Comparison of ENCODE assay signal across 19 cellular contexts in genomic region chr3:111956995-111957736, GRCh38. TPM values are rescaled to one million over a fixed set of nuclear protein-coding genes. Genes with fewer than 3 reads are reported as not detected.
DNase-seq lines count a peak whose midpoint lies in the region; ATAC-seq and TF ChIP-seq lines count a peak whose summit lies in the region.
"Had no signal": no experiment of that assay in that cellular context is flagged by ENCODE, and none has a peak within 500 bp of the region (broad histone marks: within the 10 kb centered on the region; RNA-seq: fewer than 3 reads in every experiment).

No MANE protein-coding gene starts in this region.

- no peak overlapping the region for H3K4me2 ChIP-seq in PC-3 (ENCODE audit: low read length)

- H3K9ac ChIP-seq in PC-3 (ENCODE audit: low read length): no peak overlapping the region

- H4K20me1 ChIP-seq in PC-3 (ENCODE audit: low read length): no peaks in the 10 kb centered on the region

- H3K27ac ChIP-seq in PC-3 (ENCODE audit: low read length): no peak overlapping the region
- no peak overlapping the region for H3K27ac ChIP-seq in WERI-Rb-1
- H3K27ac ChIP-seq: epithelial cell of prostate, prostate gland had no signal

- peak; percentile 16 for DNase-seq in NCI-H2196 (lab: John Stamatoyannopoulos, UW; ENCODE audit: unreplicated experiment)
- no peak for DNase-seq in NCI-H2196 treated with DMSO at 0.1 percent for 48 hours (lab: John Stamatoyannopoulos, UW; ENCODE audit: unreplicated experiment)
- no peak for DNase-seq in PC-3
- peak; percentile 56 for DNase-seq in iPS DF 4.7 (ENCODE audit: extremely low read depth, low spot score)
- DNase-seq in BE2C: no peak
- no peak for DNase-seq in T-cell
- no peak for DNase-seq in D341Med (ENCODE audit: low spot score)
- DNase-seq in WERI-Rb-1: no peak
- DNase-seq: activated CD4-positive, alpha-beta memory T cell treated with anti-CD3 and anti-CD28 coated beads, Interleukin-2, amount 10 ng/mL, durations not matched to agents 7 days and 5 days; CD4-positive, alpha-beta memory T cell; cerebellar nuclear complex; GF-D8; glutamatergic neuron; kidney glomerular epithelial cell; NCI-H2171 had no signal

- CTCF ChIA-PET in PC-3 (lab: Charles Lee) (no interaction called here), T-cell (lab: Charles Lee) (interaction anchor here (1.0 kb wide), 2 partner anchors 11 to 31 kb away, joined by 3 to 6 read pairs; no protein-coding TSS in a partner anchor)

- H3K4me3 ChIP-seq in PC-3 (ENCODE audit: low read length) (no peak overlapping the region), BE2C (ENCODE audit: low read depth, low read length) (no peak overlapping the region), WERI-Rb-1 (ENCODE audit: low read depth, low read length) (no peak overlapping the region)
- H3K4me3 ChIP-seq: prostate gland had no signal

- H3K4me3 Mint-ChIP-seq in T-cell: no peak overlapping the region
- H3K4me3 Mint-ChIP-seq: activated CD4-positive, alpha-beta memory T cell treated with anti-CD3 and anti-CD28 coated beads, Interleukin-2, amount 10 ng/mL, durations not matched to agents 7 days and 5 days; CD4-positive, alpha-beta memory T cell had no signal

- H3K9me3 ChIP-seq in PC-3 (ENCODE audit: low read length) (no peaks in the 10 kb centered on the region), BE2C (no peaks in the 10 kb centered on the region), WERI-Rb-1 (ENCODE audit: severe bottlenecking) (no peaks in the 10 kb centered on the region)
- H3K9me3 ChIP-seq: prostate gland had no signal

- no peaks in the 10 kb centered on the region for H3F3A ChIP-seq in PC-3 (ENCODE audit: low read length, unreplicated experiment)

- H3K79me2 ChIP-seq in PC-3 (ENCODE audit: low read length): no peaks in the 10 kb centered on the region

- no peaks in the 10 kb centered on the region for H3K4me1 Mint-ChIP-seq in T-cell
- H3K4me1 Mint-ChIP-seq: activated CD4-positive, alpha-beta memory T cell treated with anti-CD3 and anti-CD28 coated beads, Interleukin-2, amount 10 ng/mL, durations not matched to agents 7 days and 5 days; CD4-positive, alpha-beta memory T cell had no signal

- H3K27me3 ChIP-seq in PC-3 (ENCODE audit: low read length) (no peaks in the 10 kb centered on the region), BE2C (peaks cover 5% of the 10 kb centered on the region; the same call in 1 of the 2 replicates), WERI-Rb-1 (ENCODE audit: insufficient read depth, low read depth, severe bottlenecking) (no peaks in the 10 kb centered on the region)

- H3K9me3 Mint-ChIP-seq in T-cell: no peaks in the 10 kb centered on the region
- H3K9me3 Mint-ChIP-seq: activated CD4-positive, alpha-beta memory T cell treated with anti-CD3 and anti-CD28 coated beads, Interleukin-2, amount 10 ng/mL, durations not matched to agents 7 days and 5 days; activated T-helper 2 cell treated with anti-CD3 and anti-CD28 coated beads, Interferon-gamma antibody, Interleukin-2, Interleukin-4, amounts not matched to agents 10 μg/mL and 5 μg/mL and 100 μg/mL, durations not matched to agents 14 hours and 24 hours and 36 hours; CD4-positive, alpha-beta memory T cell had no signal

- BruUV-seq in PC-3 (replicated peaks; lab: Mats Ljungman, UMichigan): no TSS peak

- H3K4me1 ChIP-seq in PC-3 (ENCODE audit: insufficient read depth, low read length) (peaks cover 9% of the 10 kb centered on the region; the same call in 1 of the 2 replicates), BE2C (no peaks in the 10 kb centered on the region)
- H3K4me1 ChIP-seq: prostate gland had no signal

- peaks cover 8% of the 10 kb centered on the region for H3K36me3 Mint-ChIP-seq in T-cell

- no peaks in the 10 kb centered on the region for H3K9me2 ChIP-seq in PC-3 (replicated peaks; ENCODE audit: low read length)

- no peak for TF ChIP-seq CTCF in PC-3 (conservative IDR thresholded peaks at IDR 0.05; ENCODE audit: low read depth, low read length)
- no peak for TF ChIP-seq CTCF in BE2C (IDR thresholded peaks at IDR 0.05; ENCODE audit: low read depth, low read length)
- TF ChIP-seq CTCF in WERI-Rb-1 (IDR thresholded peaks at IDR 0.05; ENCODE audit: low read depth, low read length): no peak

- no peak overlapping the region for H3K27ac Mint-ChIP-seq in T-cell
- H3K27ac Mint-ChIP-seq: activated CD4-positive, alpha-beta memory T cell treated with anti-CD3 and anti-CD28 coated beads, Interleukin-2, amount 10 ng/mL, durations not matched to agents 7 days and 5 days; activated T-helper 2 cell treated with anti-CD3 and anti-CD28 coated beads, Interferon-gamma antibody, Interleukin-2, Interleukin-4, amounts not matched to agents 10 μg/mL and 5 μg/mL and 100 μg/mL, durations not matched to agents 14 hours and 24 hours and 36 hours had no signal

- peaks cover 37% of the 10 kb centered on the region for H3K36me3 ChIP-seq in PC-3 (ENCODE audit: low read depth, low read length)
- H3K36me3 ChIP-seq in BE2C: no peaks in the 10 kb centered on the region
- no peaks in the 10 kb centered on the region for H3K36me3 ChIP-seq in WERI-Rb-1
- H3K36me3 ChIP-seq: prostate gland had no signal

- POLR2A ChIA-PET in PC-3 (lab: Charles Lee; ENCODE audit: unreplicated experiment): no interaction called here
- POLR2A ChIA-PET in T-cell (lab: Charles Lee): no interaction called here

- ATAC-seq in PC-3 (peak; percentile 37), T-cell (replicated peaks in 1 of 4) (no peak)
- ATAC-seq: SK-N-SH treated with all-trans-retinoic acid at 6 μM for 48 hours had no signal

- H2AFZ ChIP-seq in PC-3 (ENCODE audit: low read length): no peak overlapping the region

- intact Hi-C loops in PC-3 (cut with micrococcal nuclease): no loop called here

- H3K27me3 Mint-ChIP-seq in T-cell: no peaks in the 10 kb centered on the region
- H3K27me3 Mint-ChIP-seq: activated CD4-positive, alpha-beta memory T cell treated with anti-CD3 and anti-CD28 coated beads, Interleukin-2, amount 10 ng/mL, durations not matched to agents 7 days and 5 days; CD4-positive, alpha-beta memory T cell had no signal

RNA-seq across cellular contexts. Expression of gene ABHD10, which starts 21.7 kb away (rescaled TPM):
- total RNA-seq in PC-3 (2014; rRNA removed) (29.1 and 45.0 TPM in 2 replicates), T-cell (10 to 100 TPM; 18.3 to 31.8 (median 28.1) TPM)
- polyA plus RNA-seq in BE2C (2012; ENCODE audit: insufficient read depth, insufficient read length, low read depth): 61.5 TPM

RNA-seq across cellular contexts. Expression of gene TAGLN3, which starts 41.6 kb away (rescaled TPM):
- 2.6 and 4.3 TPM in 2 replicates for total RNA-seq in PC-3 (2014; rRNA removed)
- polyA plus RNA-seq in BE2C (2012; ENCODE audit: insufficient read depth, insufficient read length, low read depth): 96.4 TPM
- total RNA-seq in T-cell: not detected
- total RNA-seq: CD4-positive, alpha-beta memory T cell had no signal
- polyA plus RNA-seq: CD4-positive, alpha-beta memory T cell had no signal

Comparison
In these comparisons a context has a peak if more than half of its experiments do, and no peak if none do; other contexts are left out.
1. DNase-seq: peak in NCI-H2196 (single experiment) and iPS DF 4.7 (single experiment); none in NCI-H2196 treated with DMSO at 0.1 percent for 48 hours (single experiment), PC-3 (single experiment), BE2C (single experiment), T-cell (0 of 34), D341Med (single experiment) and WERI-Rb-1 (single experiment).